ENCODE assay signal across 10 cellular contexts in genomic region chr1:39515417-39516086, GRCh38. TPM values are rescaled to one million over a fixed set of nuclear protein-coding genes. Genes with fewer than 3 reads are reported as not detected.
DNase-seq lines count a peak whose midpoint lies in the region; ATAC-seq and TF ChIP-seq lines count a peak whose summit lies in the region.
"Not testable (repeated sequence)": the region's sequence is repeated elsewhere in the genome, so short reads cannot be mapped to it uniquely, and the experiment has no call there.
"Had no signal": no experiment of that assay in that cellular context is flagged by ENCODE, and none has a peak within 500 bp of the region (broad histone marks: within the 10 kb centered on the region; RNA-seq: fewer than 3 reads in every experiment).

No MANE protein-coding gene starts in this region.

- not testable (repeated sequence) for H4K20me1 ChIP-seq in BLaER1 treated with 17β-estradiol and CSF1 and Interleukin-3, amounts not matched to agents 10 nM and 100 nM

- DNase-seq in SJSA1 (ENCODE audit: low read depth in 1 of 2, low spot score in 2 of 2), result peak in 1 of 2 experiments; percentile 48
- peak; percentile 58 to 60 for DNase-seq in activated T-cell treated with anti-CD3 and anti-CD28 coated beads, Interleukin-2, amount 50 U/mL, for 48 hours
- not testable (repeated sequence) for DNase-seq in breast epithelium (ENCODE audit: low spot score in 2 of 2); mesothelial cell of epicardium (ENCODE audit: low spot score in 2 of 2, unreplicated experiment in 2 of 2)
- DNase-seq in stimulated activated CD4-positive, alpha-beta T cell treated with anti-CD3 and anti-CD28 coated beads, Interleukin-4, amount 100 ng/mL, for 1 hour, result peak; percentile 26

- WGBS in gastroesophageal sphincter (ENCODE audit: low coverage in 1 of 2), 2 donors, result no CpG with 5 or more reads among the region's 50 CpGs

- peak overlapping the region in 7 of 10 experiments; percentile 21 to 61 (median 39); a peak in 7 of 20 replicates for H3K4me3 ChIP-seq in BLaER1 treated with 17β-estradiol and CSF1 and Interleukin-3, amounts not matched to agents 10 nM and 100 nM
- H3K4me3 ChIP-seq in SJSA1, result peak overlapping the region; percentile 40
- H3K4me3 ChIP-seq in breast epithelium, result peak overlapping the region in 2 of 3 donors; percentile 21 to 50
- peak overlapping the region; percentile 33 to 34 for H3K4me3 ChIP-seq in gastroesophageal sphincter

- not testable (repeated sequence) for TF ChIP-seq POLR2A in breast epithelium (IDR thresholded peaks at IDR 0.05); gastroesophageal sphincter (IDR thresholded peaks at IDR 0.05)

- peak overlapping the region; percentile 20 to 76 (median 54); a peak in 15 of 22 replicates for H3K4me2 ChIP-seq in BLaER1 treated with 17β-estradiol and CSF1 and Interleukin-3, amounts not matched to agents 10 nM and 100 nM

- not testable (repeated sequence) for H3K27ac Mint-ChIP-seq in mesothelial cell of epicardium

- not testable (repeated sequence) for H3K36me3 Mint-ChIP-seq in mesothelial cell of epicardium

- TF ChIP-seq CTCF in breast epithelium (IDR thresholded peaks at IDR 0.05); gastroesophageal sphincter (IDR thresholded peaks at IDR 0.05); mesothelial cell of epicardium (IDR thresholded peaks at IDR 0.05; ENCODE audit: unreplicated experiment): not testable (repeated sequence)

- peak overlapping the region; percentile 58 for H3K4me3 Mint-ChIP-seq in mesothelial cell of epicardium

- H3K27me3 Mint-ChIP-seq in mesothelial cell of epicardium (ENCODE audit: low read depth), result not testable (repeated sequence)

- H3K4me1 Mint-ChIP-seq in mesothelial cell of epicardium, result not testable (repeated sequence)

- H3K27ac ChIP-seq in BLaER1 treated with 17β-estradiol and CSF1 and Interleukin-3, amounts not matched to agents 10 nM and 100 nM; SJSA1; breast epithelium; gastroesophageal sphincter: not testable (repeated sequence)

- intact Hi-C loops in breast epithelium (cut with DNase I; ENCODE audit: low total_unique reads), result not testable (repeated sequence)

- H3K9me3 Mint-ChIP-seq in mesothelial cell of epicardium, result not testable (repeated sequence)

- peak; percentile 46 for ATAC-seq in GM21619 (IDR thresholded peaks at IDR 0.05; ENCODE audit: unreplicated experiment)
- peak; percentile 55 for ATAC-seq in gastroesophageal sphincter

- H3K36me3 ChIP-seq in BLaER1 treated with 17β-estradiol and CSF1 and Interleukin-3, amounts not matched to agents 10 nM and 100 nM; SJSA1; breast epithelium; gastroesophageal sphincter: not testable (repeated sequence)

- not testable (repeated sequence) for H3K9ac ChIP-seq in BLaER1 treated with 17β-estradiol and CSF1 and Interleukin-3, amounts not matched to agents 10 nM and 100 nM

- TF ChIP-seq EP300 in gastroesophageal sphincter (IDR thresholded peaks at IDR 0.05), result not testable (repeated sequence)

- not testable (repeated sequence) for H3K4me1 ChIP-seq in BLaER1 treated with 17β-estradiol and CSF1 and Interleukin-3, amounts not matched to agents 10 nM and 100 nM; SJSA1 (replicated peaks); breast epithelium; gastroesophageal sphincter

- peaks cover 9 to 28% (median 18%) of the 10 kb centered on the region in 11 experiments for H3K27me3 ChIP-seq in BLaER1 treated with 17β-estradiol and CSF1 and Interleukin-3, amounts not matched to agents 10 nM and 100 nM
- H3K27me3 ChIP-seq in SJSA1 (replicated peaks); breast epithelium; gastroesophageal sphincter: not testable (repeated sequence)

- H3K9me3 ChIP-seq in BLaER1 treated with 17β-estradiol and CSF1 and Interleukin-3, amounts not matched to agents 10 nM and 100 nM (replicated peaks in 1 of 11); SJSA1 (replicated peaks); breast epithelium; gastroesophageal sphincter: not testable (repeated sequence)

RNA-seq across cellular contexts. Expression of gene BMP8A, which starts 24.1 kb away (rescaled TPM):
- total RNA-seq in SJSA1 (2014; rRNA removed; shearing (Covaris generic)), result not detected in 2 replicates
- under 1 TPM in 1 of 3 donors, not detected in 2; 0.33 TPM for total RNA-seq in breast epithelium
- total RNA-seq in gastroesophageal sphincter, result 1 to 10 TPM in 2 of 4 donors, under 1 TPM in 2; 0.40 to 4.0 (median 1.2) TPM
- 0.27 TPM in 1 of 3 replicates, not detected in the others for total RNA-seq in mesothelial cell of epicardium
- total RNA-seq: ascending aorta, G401 had no signal
